ENCODE assay signal across 11 cellular contexts in the genomic region with DNA sequence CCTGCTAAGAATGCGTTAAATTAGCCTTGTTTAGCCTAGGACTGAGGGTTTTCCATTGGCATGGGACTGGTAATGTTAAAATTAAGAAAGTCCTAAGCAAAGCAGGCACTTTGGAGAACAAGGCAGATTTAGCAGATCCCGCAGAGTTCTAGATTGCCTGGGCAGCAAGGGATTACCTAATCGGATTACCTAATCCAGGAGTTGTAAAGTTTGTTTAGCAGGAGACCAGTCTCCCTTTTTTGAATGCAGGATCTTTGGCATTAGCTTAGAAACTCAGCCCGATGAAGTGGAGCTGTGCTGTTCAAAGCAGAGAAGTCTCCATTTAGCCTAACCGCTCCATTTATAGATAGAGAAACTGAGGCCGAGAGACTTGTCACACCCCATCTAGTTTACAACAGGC.
"Had no signal": no experiment of that assay in that cellular context is flagged by ENCODE, and none has a peak within 500 bp of the region (broad histone marks: within the 10 kb centered on the region; RNA-seq: fewer than 3 reads in every experiment).

No MANE protein-coding gene starts in this region.

- H3K36me3 ChIP-seq: HAP-1 had no signal

- H3K27ac ChIP-seq: GM23248 had no signal

- ATAC-seq: GM23338, HCT116 had no signal

- H3K9me3 ChIP-seq: HAP-1 had no signal

- H3K9ac ChIP-seq: GM23248 had no signal

- H3K4me3 ChIP-seq: GM23248, GM23338, HAP-1 had no signal

- H3K4me1 ChIP-seq: HAP-1 had no signal

- H2AFZ ChIP-seq: GM23248, GM23338 had no signal

- H3K4me2 ChIP-seq: GM23338 had no signal

- DNase-seq: GM23248, GOT3, H7, H9, HCEC 1CT, HFFc6 had no signal

- FAIRE-seq: H1, H54 had no signal
